ENCODE assay signal across 8 cellular contexts in the genomic region with DNA sequence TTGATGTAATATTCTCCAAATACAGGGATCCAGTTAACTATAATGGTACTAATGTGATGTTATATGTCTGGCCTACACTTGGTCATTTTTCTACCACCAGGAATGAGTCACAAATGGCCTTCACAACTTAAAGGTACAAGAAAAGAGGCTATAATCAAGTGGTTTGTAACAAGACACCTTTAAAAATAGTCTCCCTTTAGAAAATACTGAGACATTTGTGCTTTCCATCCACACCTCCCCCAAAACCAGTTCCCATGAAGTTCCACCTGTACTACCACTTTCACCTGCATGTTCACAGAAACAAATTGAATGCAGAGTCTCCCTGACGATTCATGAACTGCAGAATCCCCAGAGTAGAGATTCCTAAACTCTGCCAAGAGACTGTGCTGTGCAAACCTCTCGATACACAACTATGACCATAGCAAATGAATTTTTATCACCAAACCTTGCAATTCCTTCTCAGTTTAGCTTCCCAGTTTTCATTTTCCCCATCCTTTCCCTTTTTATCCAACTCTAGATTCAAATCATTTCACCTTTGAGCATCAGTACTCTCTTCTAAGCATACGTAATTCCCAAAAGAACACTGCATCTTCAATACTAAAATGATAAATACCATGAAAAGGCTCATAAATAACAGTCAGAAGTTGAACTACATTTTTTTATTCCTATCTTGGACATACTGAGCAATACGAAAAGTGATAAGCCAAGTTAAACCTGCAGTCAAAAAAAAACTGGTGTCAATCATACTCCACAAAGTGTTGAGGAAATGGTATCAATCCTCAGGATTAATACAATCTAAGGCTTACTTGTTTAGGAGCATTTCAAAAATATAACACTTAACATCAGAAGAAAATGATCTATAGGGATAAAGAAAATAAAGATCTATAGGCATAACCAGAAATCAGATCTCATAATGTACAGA. TPM values are rescaled to one million over a fixed set of nuclear protein-coding genes. Genes with fewer than 3 reads are reported as not detected.
DNase-seq lines count a peak whose midpoint lies in the region; ATAC-seq and TF ChIP-seq lines count a peak whose summit lies in the region.

No MANE protein-coding gene starts in this region.

- H3K27me3 Mint-ChIP-seq in CD4-positive, alpha-beta T cell, result peaks cover 11% of the 10 kb centered on the region
- no peaks in the 10 kb centered on the region for H3K27me3 Mint-ChIP-seq in central memory CD8-positive, alpha-beta T cell
- H3K27me3 Mint-ChIP-seq in naive thymus-derived CD4-positive, alpha-beta T cell, result no peaks in the 10 kb centered on the region

- no peak overlapping the region for H3K9ac ChIP-seq in Karpas-422 (ENCODE audit: low read length)

- no peaks in the 10 kb centered on the region for H3K27me3 ChIP-seq in CD4-positive, alpha-beta T cell (ENCODE audit: control insufficient read depth, insufficient read depth, low read length)
- H3K27me3 ChIP-seq in Karpas-422 (ENCODE audit: low read length), result no peaks in the 10 kb centered on the region
- no peaks in the 10 kb centered on the region for H3K27me3 ChIP-seq in naive thymus-derived CD4-positive, alpha-beta T cell (ENCODE audit: control insufficient read depth in 2 of 2, insufficient read depth in 2 of 2, low read length in 2 of 2)

- H3K9me3 Mint-ChIP-seq in CD4-positive, alpha-beta T cell, result no peaks in the 10 kb centered on the region
- H3K9me3 Mint-ChIP-seq in central memory CD8-positive, alpha-beta T cell, result no peaks in the 10 kb centered on the region
- peaks cover 0 to 14% (median 0%) of the 10 kb centered on the region in 11 donors for H3K9me3 Mint-ChIP-seq in naive thymus-derived CD4-positive, alpha-beta T cell

- peaks cover 30% of the 10 kb centered on the region for H3K36me3 ChIP-seq in Karpas-422 (ENCODE audit: insufficient read depth, low read length)
- peaks cover 26 to 65% (median 41%) of the 10 kb centered on the region in 3 experiments for H3K36me3 ChIP-seq in naive thymus-derived CD4-positive, alpha-beta T cell (ENCODE audit: control insufficient read depth in 2 of 3, insufficient read depth in 3 of 3, low read length in 3 of 3)

- peak overlapping the region; percentile 93 for H3K27ac ChIP-seq in CD4-positive, alpha-beta T cell (ENCODE audit: low read depth, low read length)
- no peak overlapping the region for H3K27ac ChIP-seq in Karpas-422 (ENCODE audit: low read length)
- peak overlapping the region; percentile 91 for H3K27ac ChIP-seq in naive thymus-derived CD4-positive, alpha-beta T cell (ENCODE audit: low read depth, low read length)

- H3K27ac Mint-ChIP-seq in CD4-positive, alpha-beta T cell, result peak overlapping the region; percentile 99
- peak overlapping the region; percentile 99 for H3K27ac Mint-ChIP-seq in central memory CD8-positive, alpha-beta T cell (ENCODE audit: low read depth)
- peak overlapping the region; percentile 69 to 100 (median 99) for H3K27ac Mint-ChIP-seq in naive thymus-derived CD4-positive, alpha-beta T cell

- no peaks in the 10 kb centered on the region for H3K9me2 ChIP-seq in Karpas-422 (replicated peaks; ENCODE audit: insufficient read depth, low read length)

- H3K4me2 ChIP-seq in Karpas-422 (ENCODE audit: low read depth, low read length, poor library complexity, severe bottlenecking), result peak overlapping the region; percentile 77

- CTCF ChIA-PET in CD4-positive, alpha-beta T cell (lab: Charles Lee), result no interaction called here
- CTCF ChIA-PET in naive thymus-derived CD4-positive, alpha-beta T cell (lab: Charles Lee), result interaction anchor here (0.6 kb wide), 1 partner anchor 329 kb away, joined by 3 read pairs; no protein-coding TSS in a partner anchor

- H3K4me3 ChIP-seq in Karpas-422 (ENCODE audit: low read length), result peak overlapping the region; percentile 79
- peak overlapping the region; percentile 98 for H3K4me3 ChIP-seq in naive thymus-derived CD4-positive, alpha-beta T cell (ENCODE audit: low read length)

- DNase-seq in CD4-positive, alpha-beta T cell, result no peak
- DNase-seq in Karpas-422 (no peak), KG1 (lab: John Stamatoyannopoulos, UW) (no peak), D341Med (ENCODE audit: low spot score) (no peak)
- DNase-seq in central memory CD8-positive, alpha-beta T cell (ENCODE audit: low spot score in 2 of 2), result no peak
- DNase-seq in naive thymus-derived CD4-positive, alpha-beta T cell, result peak in 2 of 9 donors; percentile 38 to 43

- ATAC-seq in CD4-positive, alpha-beta T cell (ENCODE audit: poor library complexity), result no peak
- no peak for ATAC-seq in central memory CD8-positive, alpha-beta T cell (replicated peaks; ENCODE audit: extremely low read depth, poor library complexity, severe bottlenecking)
- no peak for ATAC-seq in naive thymus-derived CD4-positive, alpha-beta T cell
- ATAC-seq in HG03175 (IDR thresholded peaks at IDR 0.05; ENCODE audit: unreplicated experiment), result no peak
- no peak for ATAC-seq in HG02610 (IDR thresholded peaks at IDR 0.05; ENCODE audit: unreplicated experiment)

- H3K36me3 Mint-ChIP-seq in CD4-positive, alpha-beta T cell (ENCODE audit: low read depth), result peaks cover 97% of the 10 kb centered on the region
- peaks cover 84% of the 10 kb centered on the region for H3K36me3 Mint-ChIP-seq in central memory CD8-positive, alpha-beta T cell (ENCODE audit: insufficient read depth)
- peaks cover 29 to 83% (median 78%) of the 10 kb centered on the region in 5 donors for H3K36me3 Mint-ChIP-seq in naive thymus-derived CD4-positive, alpha-beta T cell

- H3K9me3 ChIP-seq in CD4-positive, alpha-beta T cell (ENCODE audit: control insufficient read depth, low read length), result no peaks in the 10 kb centered on the region
- no peaks in the 10 kb centered on the region for H3K9me3 ChIP-seq in Karpas-422 (ENCODE audit: low read length)
- H3K9me3 ChIP-seq in naive thymus-derived CD4-positive, alpha-beta T cell (ENCODE audit: control insufficient read depth in 2 of 3, low read length in 3 of 3), result no peaks in the 10 kb centered on the region

- H3K4me3 Mint-ChIP-seq in CD4-positive, alpha-beta T cell, result peak overlapping the region; percentile 100
- peak overlapping the region; percentile 89 for H3K4me3 Mint-ChIP-seq in central memory CD8-positive, alpha-beta T cell
- peak overlapping the region; percentile 94 to 100 (median 98) for H3K4me3 Mint-ChIP-seq in naive thymus-derived CD4-positive, alpha-beta T cell

- intact Hi-C loops in CD4-positive, alpha-beta T cell (cut with DNase I, micrococcal nuclease), result loop anchor here (2.0 to 10.0 kb wide), 6 partner anchors 15 to 758 kb away; no protein-coding TSS in a partner anchor
- intact Hi-C loops in naive thymus-derived CD4-positive, alpha-beta T cell (cut with micrococcal nuclease), result loop anchor here (1.0 to 10.0 kb wide), 10 partner anchors 33 to 1305 kb away; a partner anchor contains a TSS

- peaks cover 71% of the 10 kb centered on the region for H3K79me2 ChIP-seq in Karpas-422 (ENCODE audit: low read length)

- no peak overlapping the region for H2AFZ ChIP-seq in Karpas-422 (ENCODE audit: low read length)

- peaks cover 75% of the 10 kb centered on the region; the same call in 1 of the 2 replicates for H4K20me1 ChIP-seq in Karpas-422 (ENCODE audit: insufficient read depth, low read depth, low read length)

- POLR2A ChIA-PET in CD4-positive, alpha-beta T cell (lab: Charles Lee), result interaction anchor here (0.8 to 1.1 kb wide), 3 partner anchors 19 to 109 kb away, joined by 3 to 7 read pairs (median 6); no protein-coding TSS in a partner anchor
- POLR2A ChIA-PET in naive thymus-derived CD4-positive, alpha-beta T cell (lab: Charles Lee), result interaction anchor here (1.1 to 1.5 kb wide), 5 partner anchors 54 to 329 kb away, joined by 3 to 6 read pairs (median 3); no protein-coding TSS in a partner anchor

- H3K4me1 Mint-ChIP-seq in CD4-positive, alpha-beta T cell (ENCODE audit: low read depth), result peaks cover 28% of the 10 kb centered on the region
- H3K4me1 Mint-ChIP-seq in central memory CD8-positive, alpha-beta T cell, result peaks cover 52% of the 10 kb centered on the region
- H3K4me1 Mint-ChIP-seq in naive thymus-derived CD4-positive, alpha-beta T cell, result peaks cover 22 to 58% (median 24%) of the 10 kb centered on the region in 7 donors

- TF ChIP-seq CTCF in CD4-positive, alpha-beta T cell (IDR thresholded peaks at IDR 0.05), result no peak

- peaks cover 76% of the 10 kb centered on the region for H3K4me1 ChIP-seq in Karpas-422 (ENCODE audit: low read length)
- peaks cover 12% of the 10 kb centered on the region in 2 donors for H3K4me1 ChIP-seq in naive thymus-derived CD4-positive, alpha-beta T cell (ENCODE audit: control insufficient read depth in 2 of 2, insufficient read depth in 2 of 2, low read length in 2 of 2)

RNA-seq across cellular contexts. Expression of a gene that starts 5.8 kb away (rescaled TPM):
- total RNA-seq in CD4-positive, alpha-beta T cell, result 1,000 to 10,000 TPM; 1,698 to 1,774 TPM
- total RNA-seq in Karpas-422 (2014; rRNA removed; shearing (Covaris generic); ENCODE audit: low replicate concordance), result 6.8 and 12.4 TPM in 2 replicates
- 1,000 to 10,000 TPM in 2 of 5 experiments, 100 to 1,000 TPM in 3; 188 to 1,246 (median 571) TPM for total RNA-seq in naive thymus-derived CD4-positive, alpha-beta T cell
- polyA plus RNA-seq in naive thymus-derived CD4-positive, alpha-beta T cell, result 100 to 1,000 TPM; 479 to 649 TPM

Comparison
In these comparisons a context has a peak if more than half of its experiments do, and no peak if none do; other contexts are left out.
1. RNA of a gene that starts 5.8 kb away (total RNA-seq): 1,698 to 1,774 TPM in CD4-positive, alpha-beta T cell and 188 to 1,246 TPM in naive thymus-derived CD4-positive, alpha-beta T cell; 6.8 to 12.4 TPM in Karpas-422; every median in the first group is over 10 times any median in the second.
2. Peak in every context shown above with its lines, with median percentiles within 50 percentile points of each other: H3K27ac Mint-ChIP-seq and H3K4me3 Mint-ChIP-seq.